Comparison of ENCODE assay signal across 8 cellular contexts in genomic region chr6:73520688-73521350, GRCh38. TPM values are rescaled to one million over a fixed set of nuclear protein-coding genes. Genes with fewer than 3 reads are reported as not detected.
DNase-seq lines count a peak whose midpoint lies in the region; ATAC-seq and TF ChIP-seq lines count a peak whose summit lies in the region.

EEF1A1 (minus strand) TSS chr6:73521032; CDS start chr6:73520026, 1,006 bp downstream.

- ATAC-seq in HG02885 (IDR thresholded peaks at IDR 0.05; ENCODE audit: poor library complexity, unreplicated experiment): peak; percentile 66

- peak; percentile 100 for TF ChIP-seq POLR2A in GM15510 (IDR thresholded peaks at IDR 0.05; ENCODE audit: borderline replicate concordance, extremely low read depth, insufficient read length)
- peak; percentile 98 for TF ChIP-seq POLR2A in uterus (IDR thresholded peaks at IDR 0.05)

- TF ChIP-seq CTCF in right atrium auricular region (IDR thresholded peaks at IDR 0.05): no peak
- peak in 2 of 4 experiments; percentile 24 to 30 for TF ChIP-seq CTCF in uterus (IDR thresholded peaks at IDR 0.05)

- no peaks in the 10 kb centered on the region for H3K27me3 ChIP-seq in right atrium auricular region
- no peaks in the 10 kb centered on the region for H3K27me3 ChIP-seq in uterus

- H3K4me3 ChIP-seq in right atrium auricular region (peak within 1 kb of the TSS; percentile 83 to 98), uterus (peak within 1 kb of the TSS; percentile 81 to 96)

- peak; percentile 97 to 99 for DNase-seq in NCI-H187 (lab: John Stamatoyannopoulos, UW)
- peak; percentile 89 to 100 (median 99) for DNase-seq in anterior cingulate cortex (lab: John Stamatoyannopoulos, UW)
- peak; percentile 100 for DNase-seq in right atrium auricular region (ENCODE audit: low spot score)
- DNase-seq in pulmonary artery endothelial cell (ENCODE audit: low read depth, low spot score): peak; percentile 99
- peak; percentile 99 to 100 for DNase-seq in uterus

- H3K27ac ChIP-seq in right atrium auricular region: peak within 1 kb of the TSS; percentile 98 to 99
- H3K27ac ChIP-seq in uterus: peak within 1 kb of the TSS; percentile 99

- H3K36me3 ChIP-seq in right atrium auricular region (peaks cover 47% of the 10 kb centered on the region), uterus (no peaks in the 10 kb centered on the region)

- H3K9me3 ChIP-seq in right atrium auricular region (no peaks in the 10 kb centered on the region), uterus (no peaks in the 10 kb centered on the region)

- intact Hi-C loops in T-helper 2 cell treated with Interferon-gamma antibody and Interleukin-4, amounts not matched to agents 100 ng/mL and 5 ng/mL, for 36 hours (cut with micrococcal nuclease): loop anchor here (1.0 to 5.0 kb wide), 9 partner anchors 60 to 1763 kb away; partner anchors contain the start of genes CD109, CGAS, COX7A2 and KCNQ5
- intact Hi-C loops in uterus (cut with DNase I; ENCODE audit: low total_unique reads): loop anchor here (10.0 kb wide), 1 partner anchor 56 kb away; the partner anchor contains the start of gene MTO1

- H3K4me1 ChIP-seq in right atrium auricular region (peaks cover 0 to 58% of the 10 kb centered on the region in 2 donors), uterus (peaks cover 0 to 4% of the 10 kb centered on the region in 2 donors)

RNA-seq across cellular contexts. Expression of gene EEF1A1, which starts in this region (rescaled TPM):
- 8,824 and 8,837 TPM in 2 replicates for total RNA-seq in T-helper 2 cell treated with Interferon-gamma antibody and Interleukin-4, amounts not matched to agents 100 ng/mL and 5 ng/mL, for 36 hours
- total RNA-seq in right atrium auricular region (1,000 to 10,000 TPM; 4,165 to 5,616 TPM), pulmonary artery endothelial cell (20,734 and 25,322 TPM in 2 replicates), uterus (over 10,000 TPM; 11,501 to 26,048 (median 13,655) TPM)

Comparison
In these comparisons a context has a peak if more than half of its experiments do, and no peak if none do; other contexts are left out.
1. Peak in every context shown above with its lines: DNase-seq, ATAC-seq, H3K4me3 ChIP-seq and H3K27ac ChIP-seq.